In genomic region chr5:120717381-120717780, GRCh38 we compare ENCODE assay signal across 34 cellular contexts.
"Had no signal": no experiment of that assay in that cellular context is flagged by ENCODE, and none has a peak within 500 bp of the region (broad histone marks: within the 10 kb centered on the region; RNA-seq: fewer than 3 reads in every experiment).

No MANE protein-coding gene starts in this region.

- H3K36me3 ChIP-seq: MG63 had no signal

- H3K9ac ChIP-seq: KMS-11 had no signal

- H3K27me3 ChIP-seq: MG63 had no signal

- H3K4me3 ChIP-seq: MG63 had no signal

- DNase-seq: Karpas-422, Kasumi-1, MG63, MM.1S, MV-4-11, NCI-H1048, NCI-H1092, NCI-H1092 treated with DMSO at 0.1 percent for 48 hours, NCI-H1105, NCI-H1105 treated with DMSO at 0.1 percent for 48 hours, NCI-H1417, NCI-H1417 treated with DMSO at 0.1 percent for 48 hours, NCI-H1436, NCI-H1436 treated with DMSO at 0.1 percent for 48 hours, NCI-H146, NCI-H1694, NCI-H1694 treated with DMSO at 0.1 percent for 48 hours, NCI-H187, NCI-H187 treated with DMSO at 0.1 percent for 48 hours, NCI-H1930, NCI-H2029, NCI-H2029 treated with DMSO at 0.1 percent for 48 hours, NCI-H2081, NCI-H2081 treated with DMSO at 0.1 percent for 48 hours, NCI-H2107, NCI-H2171, NCI-H2171 treated with DMSO at 0.1 percent for 48 hours, NCI-H2227 treated with DMSO at 0.1 percent for 48 hours, NCI-H226, NCI-H345, NCI-H446, NCI-H446 treated with DMSO at 0.1 percent for 48 hours, NCI-H510A had no signal

- H3K27ac ChIP-seq: KMS-11 had no signal

- H3K4me2 ChIP-seq: KMS-11 had no signal

- H3K9me3 ChIP-seq: MG63 had no signal
